In genomic region chr10:100346765-100347567, GRCh38 we compare ENCODE assay signal across 1 cellular context.
TF ChIP-seq lines count a peak whose summit lies in the region.

SCD (plus strand) TSS chr10:100347233; CDS start chr10:100347505, 272 bp downstream.

TF ChIP-seq in HepG2, 621 proteins besides CTCF, POLR2A, EP300 and RAD21 (continued from another document and continues in another):
- TF ChIP-seq HMGXB3 (CRISPR knock-in tag; IDR thresholded peaks at IDR 0.05; ENCODE audit: borderline replicate concordance): peak; percentile 32; the same call in 1 of the 2 replicates
- no peak; the same call in 1 of the 2 replicates for TF ChIP-seq KAT7 (CRISPR knock-in tag; IDR thresholded peaks at IDR 0.05; ENCODE audit: borderline replicate concordance)
- 0 out of 2 replicates have a peak, but pooled peaks have one; percentile 30 for TF ChIP-seq ZNF740 (CRISPR knock-in tag; IDR thresholded peaks at IDR 0.05)
- peak; percentile 55; the same call in 1 of the 2 replicates for TF ChIP-seq JUNB (CRISPR knock-in tag; IDR thresholded peaks at IDR 0.05; ENCODE audit: borderline replicate concordance)
- TF ChIP-seq ZNF431 (CRISPR knock-in tag; IDR thresholded peaks at IDR 0.05; ENCODE audit: borderline replicate concordance, low read depth): peak; percentile 86
- peak; percentile 52 for TF ChIP-seq IRX3 (CRISPR knock-in tag; IDR thresholded peaks at IDR 0.05; ENCODE audit: borderline replicate concordance, low read depth)
- no peak for TF ChIP-seq ZNF441 (CRISPR knock-in tag; IDR thresholded peaks at IDR 0.05; ENCODE audit: borderline replicate concordance)
- TF ChIP-seq ZNF724P (CRISPR knock-in tag; IDR thresholded peaks at IDR 0.05; ENCODE audit: borderline replicate concordance): no peak; the same call in 1 of the 2 replicates
- TF ChIP-seq ZNF382 (CRISPR knock-in tag; IDR thresholded peaks at IDR 0.05; ENCODE audit: borderline replicate concordance): no peak
- TF ChIP-seq ZNF83 (CRISPR knock-in tag; IDR thresholded peaks at IDR 0.05; ENCODE audit: borderline replicate concordance): no peak
- TF ChIP-seq MATR3 (CRISPR knock-in tag; IDR thresholded peaks at IDR 0.05): no peak
- peak; percentile 48; the same call in 1 of the 2 replicates for TF ChIP-seq PITX1 (CRISPR knock-in tag; IDR thresholded peaks at IDR 0.05)
- peak; percentile 100 for TF ChIP-seq ZNF563 (CRISPR knock-in tag; IDR thresholded peaks at IDR 0.05)
- no peak for TF ChIP-seq ZNF652 (CRISPR knock-in tag; IDR thresholded peaks at IDR 0.05; ENCODE audit: borderline replicate concordance, low read depth)
- TF ChIP-seq PAXIP1 (CRISPR knock-in tag; conservative IDR thresholded peaks at IDR 0.05): peak; percentile 53
- no peak for TF ChIP-seq GMEB2 (CRISPR knock-in tag; IDR thresholded peaks at IDR 0.05; ENCODE audit: low read depth)
- peak; percentile 60; the same call in 1 of the 2 replicates for TF ChIP-seq CCDC6 (CRISPR knock-in tag; IDR thresholded peaks at IDR 0.05)
- peak; percentile 87 for TF ChIP-seq NFYC (CRISPR knock-in tag; IDR thresholded peaks at IDR 0.05)
- TF ChIP-seq PHF20 (CRISPR knock-in tag; IDR thresholded peaks at IDR 0.05): peak; percentile 48
- TF ChIP-seq ZMYM3 (CRISPR knock-in tag; IDR thresholded peaks at IDR 0.05): no peak
- TF ChIP-seq KDM4B (CRISPR knock-in tag; IDR thresholded peaks at IDR 0.05): 0 out of 2 replicates have a peak, but pooled peaks have one; percentile 30
- no peak for TF ChIP-seq XRCC5 (optimal IDR thresholded peaks at IDR 0.05; ENCODE audit: low read length)
- no peak for TF ChIP-seq ZFP41 (CRISPR knock-in tag; IDR thresholded peaks at IDR 0.05; ENCODE audit: borderline replicate concordance)
- no peak for TF ChIP-seq ZNF224 (CRISPR knock-in tag; IDR thresholded peaks at IDR 0.05)
- TF ChIP-seq ZNF782 (CRISPR knock-in tag; IDR thresholded peaks at IDR 0.05; ENCODE audit: borderline replicate concordance): 0 out of 2 replicates have a peak, but pooled peaks have one; percentile 55
- no peak for TF ChIP-seq EZH2 (conservative IDR thresholded peaks at IDR 0.05; ENCODE audit: low read depth, low read length)
- TF ChIP-seq MXI1 (IDR thresholded peaks at IDR 0.05; ENCODE audit: borderline replicate concordance, low read depth, low read length): peak; percentile 60; the same call in 1 of the 3 replicates
- peak; percentile 88 for TF ChIP-seq NFYB (CRISPR knock-in tag; IDR thresholded peaks at IDR 0.05)
- 0 out of 2 replicates have a peak, but pooled peaks have one; percentile 40 for TF ChIP-seq REXO4 (CRISPR knock-in tag; IDR thresholded peaks at IDR 0.05; ENCODE audit: borderline replicate concordance)
- TF ChIP-seq SP140L (CRISPR knock-in tag; IDR thresholded peaks at IDR 0.05; ENCODE audit: borderline replicate concordance): no peak; the same call in 1 of the 2 replicates
- no peak for TF ChIP-seq RELA (CRISPR knock-in tag; IDR thresholded peaks at IDR 0.05)
- TF ChIP-seq CENPT (CRISPR knock-in tag; IDR thresholded peaks at IDR 0.05; ENCODE audit: low read depth): no peak; the same call in 1 of the 2 replicates
- TF ChIP-seq ZNF629 (CRISPR knock-in tag; conservative IDR thresholded peaks at IDR 0.05): 0 out of 2 replicates have a peak, but pooled peaks have one; percentile 26
- no peak for TF ChIP-seq ZNF552 (CRISPR knock-in tag; IDR thresholded peaks at IDR 0.05; ENCODE audit: borderline replicate concordance)
- no peak for TF ChIP-seq MYNN (CRISPR knock-in tag; IDR thresholded peaks at IDR 0.05; ENCODE audit: low read depth)
- TF ChIP-seq ZNF773 (CRISPR knock-in tag; IDR thresholded peaks at IDR 0.05; ENCODE audit: borderline replicate concordance): no peak
- no peak for TF ChIP-seq MAFF (IDR thresholded peaks at IDR 0.05; ENCODE audit: low read depth, low read length)
- TF ChIP-seq BRCA1 (CRISPR knock-in tag; IDR thresholded peaks at IDR 0.05): no peak; the same call in 1 of the 2 replicates
- TF ChIP-seq ZMYM4 (CRISPR knock-in tag; IDR thresholded peaks at IDR 0.05): peak; percentile 74
- no peak for TF ChIP-seq DDIT3 (CRISPR knock-in tag; IDR thresholded peaks at IDR 0.05)
- no peak for TF ChIP-seq ZNF232 (CRISPR knock-in tag; IDR thresholded peaks at IDR 0.05; ENCODE audit: borderline replicate concordance)
- TF ChIP-seq ELF1 (CRISPR knock-in tag; IDR thresholded peaks at IDR 0.05): no peak
- no peak for TF ChIP-seq ZNF713 (CRISPR knock-in tag; IDR thresholded peaks at IDR 0.05)
- TF ChIP-seq ZNF567 (CRISPR knock-in tag; IDR thresholded peaks at IDR 0.05; ENCODE audit: borderline replicate concordance): no peak
- TF ChIP-seq AKAP8 (CRISPR knock-in tag; IDR thresholded peaks at IDR 0.05): no peak
- no peak for TF ChIP-seq SIX4 (CRISPR knock-in tag; IDR thresholded peaks at IDR 0.05)
- TF ChIP-seq SMYD3 (CRISPR knock-in tag; IDR thresholded peaks at IDR 0.05): no peak
- TF ChIP-seq ZFP37 (CRISPR knock-in tag; IDR thresholded peaks at IDR 0.05; ENCODE audit: borderline replicate concordance): peak; percentile 66; the same call in 1 of the 2 replicates
- TF ChIP-seq HINFP (CRISPR knock-in tag; IDR thresholded peaks at IDR 0.05; ENCODE audit: low read depth): peak; percentile 65; the same call in 1 of the 2 replicates
- TF ChIP-seq STAT6 (CRISPR knock-in tag; IDR thresholded peaks at IDR 0.05; ENCODE audit: borderline replicate concordance): 0 out of 2 replicates have a peak, but pooled peaks have one; percentile 45
- TF ChIP-seq ZNF577 (CRISPR knock-in tag; IDR thresholded peaks at IDR 0.05; ENCODE audit: borderline replicate concordance, low read depth): no peak
- TF ChIP-seq TFDP2 (CRISPR knock-in tag; IDR thresholded peaks at IDR 0.05): no peak; the same call in 1 of the 2 replicates
- no peak for TF ChIP-seq ZNF24 (IDR thresholded peaks at IDR 0.05)
